In genomic region chr3:133874344-133874743, GRCh38 we compare ENCODE assay signal across 14 cellular contexts. TPM values are rescaled to one million over a fixed set of nuclear protein-coding genes. Genes with fewer than 3 reads are reported as not detected.
DNase-seq lines count a peak whose midpoint lies in the region; ATAC-seq and TF ChIP-seq lines count a peak whose summit lies in the region.
"Had no signal": no experiment of that assay in that cellular context is flagged by ENCODE, and none has a peak within 500 bp of the region (broad histone marks: within the 10 kb centered on the region; RNA-seq: fewer than 3 reads in every experiment).

No MANE protein-coding gene starts in this region.

- H3K27me3 Mint-ChIP-seq in activated T-helper 17 cell treated with anti-CD3 and anti-CD28 coated beads, Interleukin-2, amount 50 U/mL, for 72 hours, result peaks cover 13% of the 10 kb centered on the region

- no peak overlapping the region for H3K27ac Mint-ChIP-seq in activated T-helper 17 cell treated with anti-CD3 and anti-CD28 coated beads, Interleukin-2, amount 50 U/mL, for 72 hours

- H2BK120ac ChIP-seq in neuronal stem cell (ENCODE audit: low read depth, low read length), result no peak overlapping the region

- no peak overlapping the region for H3K18ac ChIP-seq in neuronal stem cell (ENCODE audit: low read length)

- ATAC-seq in activated T-helper 17 cell treated with anti-CD3 and anti-CD28 coated beads, Interleukin-2, amount 50 U/mL, for 72 hours (replicated peaks), result peak; percentile 84
- ATAC-seq in foreskin keratinocyte, result peak; percentile 72
- no peak for ATAC-seq in GM21526 (IDR thresholded peaks at IDR 0.05; ENCODE audit: low FRiP score, unreplicated experiment)
- no peak for ATAC-seq in HG02870 (IDR thresholded peaks at IDR 0.05; ENCODE audit: unreplicated experiment)

- in situ Hi-C loops in GM23248 (cut with MboI), result no loop called here

- peak; percentile 32 for DNase-seq in ELR (ENCODE audit: low read depth)
- peak; percentile 32 for DNase-seq in GM23248
- DNase-seq in foreskin keratinocyte, result no peak
- DNase-seq in neuronal stem cell (ENCODE audit: low spot score), result no peak
- DNase-seq: COR-L47, MV-4-11, NCI-H1436 treated with DMSO at 0.1 percent for 48 hours, NCI-H2029 treated with DMSO at 0.1 percent for 48 hours, NCI-H748 treated with DMSO at 0.1 percent for 48 hours, OCI-M1 had no signal

- H3K23ac ChIP-seq in neuronal stem cell (ENCODE audit: low read depth, low read length, poor library complexity), result no peak overlapping the region

- H4K8ac ChIP-seq in neuronal stem cell (ENCODE audit: low read depth, low read length), result no peak overlapping the region

- no peaks in the 10 kb centered on the region for H4K20me1 ChIP-seq in GM23248 (ENCODE audit: insufficient read depth)

- no peaks in the 10 kb centered on the region for H3K36me3 ChIP-seq in GM23248 (ENCODE audit: low read depth)
- no peaks in the 10 kb centered on the region for H3K36me3 ChIP-seq in neuronal stem cell (replicated peaks in 1 of 2; ENCODE audit: control insufficient read depth in 2 of 2, insufficient read depth in 2 of 2, low read length in 2 of 2)
- H3K36me3 ChIP-seq: HAP-1 had no signal

- H3K9me3 Mint-ChIP-seq in activated T-helper 17 cell treated with anti-CD3 and anti-CD28 coated beads, Interleukin-2, amount 50 U/mL, for 72 hours, result peaks cover 9% of the 10 kb centered on the region

- H2AFZ ChIP-seq in GM23248 (no peak overlapping the region), neuronal stem cell (ENCODE audit: low read length) (no peak overlapping the region)

- H3K79me2 ChIP-seq in GM23248 (ENCODE audit: insufficient read depth), result no peaks in the 10 kb centered on the region

- H3K27ac ChIP-seq in GM23248 (no peak overlapping the region), foreskin keratinocyte (no peak overlapping the region), neuronal stem cell (replicated peaks; ENCODE audit: low read length) (no peak overlapping the region)

- H3K9ac ChIP-seq in GM23248 (no peak overlapping the region), neuronal stem cell (ENCODE audit: low read depth, low read length, poor library complexity) (no peak overlapping the region)

- no peak for TF ChIP-seq CTCF in foreskin keratinocyte (conservative IDR thresholded peaks at IDR 0.05)

- H2BK12ac ChIP-seq in neuronal stem cell (ENCODE audit: low read length), result no peak overlapping the region

- no peak overlapping the region for H2AK5ac ChIP-seq in neuronal stem cell (ENCODE audit: low read depth, low read length)

- H3K4me3 ChIP-seq in GM23248 (no peak overlapping the region), neuronal stem cell (ENCODE audit: low read length in 2 of 2) (no peak overlapping the region)
- H3K4me3 ChIP-seq: HAP-1 had no signal

- H3K79me1 ChIP-seq in neuronal stem cell (ENCODE audit: low read depth, low read length), result no peaks in the 10 kb centered on the region

- H2BK5ac ChIP-seq in neuronal stem cell (ENCODE audit: low read length), result no peak overlapping the region

- no peak overlapping the region for H2BK15ac ChIP-seq in neuronal stem cell (ENCODE audit: low read length)

- no peaks in the 10 kb centered on the region for H3K9me2 ChIP-seq in GM23248 (ENCODE audit: insufficient read depth)

- no peak overlapping the region for H3K14ac ChIP-seq in neuronal stem cell (ENCODE audit: low read length)

- H3K27me3 ChIP-seq in GM23248 (replicated peaks; ENCODE audit: insufficient read depth), result no peaks in the 10 kb centered on the region
- peaks cover 11% of the 10 kb centered on the region for H3K27me3 ChIP-seq in foreskin keratinocyte
- H3K27me3 ChIP-seq in neuronal stem cell (ENCODE audit: control insufficient read depth in 3 of 3, insufficient read depth in 3 of 3, low read depth in 1 of 3, low read length in 3 of 3), result peaks cover 0 to 20% (median 0%) of the 10 kb centered on the region in 3 experiments

- H3F3A ChIP-seq in GM23248 (ENCODE audit: insufficient read depth), result no peaks in the 10 kb centered on the region

- WGBS in GM23248 (ENCODE audit: low coverage in 1 of 2, low lambda C conversion rate in 2 of 2, missing lambda C conversion rate in 2 of 2), 2 experiments, result 0 to 4% methylated on average over 1 of the region's 1 CpG
- no CpG with 5 or more reads among the region's 1 CpG for WGBS in neuronal stem cell (ENCODE audit: extremely low coverage in 2 of 2, insufficient read length in 2 of 2, insufficient replicate concordance in 1 of 2), 2 donors

- H3K4me3 Mint-ChIP-seq in activated T-helper 17 cell treated with anti-CD3 and anti-CD28 coated beads, Interleukin-2, amount 50 U/mL, for 72 hours, result no peak overlapping the region

- H3K4me1 ChIP-seq in GM23248 (ENCODE audit: insufficient read depth), result no peaks in the 10 kb centered on the region
- H3K4me1 ChIP-seq in foreskin keratinocyte, result no peaks in the 10 kb centered on the region
- peaks cover 0 to 13% of the 10 kb centered on the region in 2 donors for H3K4me1 ChIP-seq in neuronal stem cell (ENCODE audit: control insufficient read depth in 2 of 2, insufficient read depth in 1 of 2, low read depth in 1 of 2, low read length in 2 of 2)
- H3K4me1 ChIP-seq: HAP-1 had no signal

- H4K91ac ChIP-seq in neuronal stem cell (ENCODE audit: low read depth, low read length, poor library complexity), result no peak overlapping the region

- H3K4me2 ChIP-seq in GM23248 (ENCODE audit: unreplicated experiment) (no peak overlapping the region), neuronal stem cell (ENCODE audit: insufficient read depth, low read length, poor library complexity, severe bottlenecking) (no peak overlapping the region)

- H3K9me3 ChIP-seq in GM23248 (ENCODE audit: low read depth) (no peaks in the 10 kb centered on the region), neuronal stem cell (replicated peaks in 1 of 2; ENCODE audit: control insufficient read depth in 2 of 2, insufficient read depth in 1 of 2, low read depth in 1 of 2, low read length in 2 of 2) (peaks cover 0 to 1% of the 10 kb centered on the region in 2 donors)
- H3K9me3 ChIP-seq: HAP-1 had no signal

- no peaks in the 10 kb centered on the region for H3K4me1 Mint-ChIP-seq in activated T-helper 17 cell treated with anti-CD3 and anti-CD28 coated beads, Interleukin-2, amount 50 U/mL, for 72 hours

- no peaks in the 10 kb centered on the region for H3K36me3 Mint-ChIP-seq in activated T-helper 17 cell treated with anti-CD3 and anti-CD28 coated beads, Interleukin-2, amount 50 U/mL, for 72 hours (ENCODE audit: low read depth)

- H3K4ac ChIP-seq in neuronal stem cell (ENCODE audit: low read length), result no peak overlapping the region

RNA-seq across cellular contexts. Expression of gene RAB6B, which starts 21.3 kb away (rescaled TPM):
- 0.38 and 0.76 TPM in 2 replicates for total RNA-seq in GM23248 (2014; rRNA removed; shearing (Covaris generic))
- 0.59 and 0.67 TPM in 2 replicates for polyA plus RNA-seq in GM23248 (2016; fragmentation: Nextera tagmentation; extraction: Ambion mirVana)
- total RNA-seq in activated T-helper 17 cell treated with anti-CD3 and anti-CD28 coated beads, Interleukin-2, amount 50 U/mL, for 72 hours, result 1 to 10 TPM in 1 of 2 donors, under 1 TPM in 1; 0.19 to 3.1 TPM
- total RNA-seq in foreskin keratinocyte, result 0.41 and 0.42 TPM in 2 replicates
- 0.88 and 1.7 TPM in 2 replicates for polyA plus RNA-seq in foreskin keratinocyte
- polyA plus RNA-seq in neuronal stem cell (2013, experiment 1 of 2), result 18.7 TPM
- 19.0 TPM for polyA plus RNA-seq in neuronal stem cell (2013, experiment 2 of 2)

Comparison
In these comparisons a context has a peak if more than half of its experiments do, and no peak if none do; other contexts are left out.
1. DNase-seq: peak in ELR (single experiment) and GM23248 (single experiment); none in foreskin keratinocyte (0 of 2) and neuronal stem cell (single experiment).
2. ATAC-seq: peak in activated T-helper 17 cell treated with anti-CD3 and anti-CD28 coated beads, Interleukin-2, amount 50 U/mL, for 72 hours (single experiment) and foreskin keratinocyte (single experiment); none in GM21526 (single experiment) and HG02870 (single experiment).